ENCODE assay signal across 18 cellular contexts in genomic region chr1:119340861-119341261, GRCh38. TPM values are rescaled to one million over a fixed set of nuclear protein-coding genes. Genes with fewer than 3 reads are reported as not detected.
"Had no signal": no experiment of that assay in that cellular context is flagged by ENCODE, and none has a peak within 500 bp of the region (broad histone marks: within the 10 kb centered on the region; RNA-seq: fewer than 3 reads in every experiment).

No MANE protein-coding gene starts in this region.

- H3K4me1 Mint-ChIP-seq: activated B cell treated with CpG ODN at 0.5 μM for 24 hours; activated CD4-positive, alpha-beta T cell treated with anti-CD3 and anti-CD28 coated beads, Interleukin-2, amount 10 ng/mL, durations not matched to agents 24 days and 14 days; activated T-helper 17 cell treated with anti-CD3 and anti-CD28 coated beads, Interleukin-2, amount 50 U/mL, for 72 hours; immature natural killer cell; natural killer cell had no signal

- H3K4me3 Mint-ChIP-seq: activated B cell treated with CpG ODN at 0.5 μM for 24 hours; activated CD4-positive, alpha-beta T cell treated with anti-CD3 and anti-CD28 coated beads, Interleukin-2, amount 10 ng/mL, durations not matched to agents 24 days and 14 days; activated naive CD4-positive, alpha-beta T cell treated with anti-CD3 and anti-CD28 coated beads for 36 hours; activated T-helper 17 cell treated with anti-CD3 and anti-CD28 coated beads, Interleukin-2, amount 50 U/mL, for 72 hours; immature natural killer cell; natural killer cell had no signal

- DNase-seq: activated B cell treated with CpG ODN at 0.5 μM for 24 hours; activated CD4-positive, alpha-beta T cell treated with anti-CD3 and anti-CD28 coated beads, Interleukin-2, amount 10 ng/mL, durations not matched to agents 24 days and 14 days; activated CD8-positive, alpha-beta memory T cell treated with anti-CD3 and anti-CD28 coated beads for 24 hours; activated naive CD4-positive, alpha-beta T cell treated with anti-CD3 and anti-CD28 coated beads for 36 hours; esophagus squamous epithelium; foreskin fibroblast; immature natural killer cell; left cardiac atrium; natural killer cell; stimulated activated CD4-positive, alpha-beta T cell treated with anti-CD3 and anti-CD28 coated beads, Interleukin-12 subunit alpha, Interleukin-12 subunit beta, amount 100 ng/mL, for 4 hours; stimulated activated naive CD4-positive, alpha-beta T cell treated with Interleukin-2 at 50 U/mL for 16 hours had no signal

- ATAC-seq: activated T-helper 17 cell treated with anti-CD3 and anti-CD28 coated beads, Interleukin-2, amount 50 U/mL, for 72 hours; left cardiac atrium; natural killer cell had no signal

- H3K36me3 ChIP-seq: cardiac muscle cell, esophagus squamous epithelium had no signal

- H3K27ac Mint-ChIP-seq: activated B cell treated with CpG ODN at 0.5 μM for 24 hours; activated CD4-positive, alpha-beta T cell treated with anti-CD3 and anti-CD28 coated beads, Interleukin-2, amount 10 ng/mL, durations not matched to agents 24 days and 14 days; activated naive CD4-positive, alpha-beta T cell treated with anti-CD3 and anti-CD28 coated beads for 36 hours; activated T-helper 17 cell treated with anti-CD3 and anti-CD28 coated beads, Interleukin-2, amount 50 U/mL, for 72 hours; immature natural killer cell; natural killer cell had no signal

- H3K36me3 Mint-ChIP-seq: immature natural killer cell, natural killer cell had no signal

- H3K27me3 ChIP-seq: cardiac muscle cell, esophagus squamous epithelium had no signal

- H3K27me3 Mint-ChIP-seq: activated B cell treated with CpG ODN at 0.5 μM for 24 hours had no signal

- H3K4me3 ChIP-seq: cardiac muscle cell, esophagus squamous epithelium had no signal

- H3K27ac ChIP-seq: cardiac muscle cell, esophagus squamous epithelium had no signal

- H3K9me3 ChIP-seq: esophagus squamous epithelium had no signal

- H3K9me3 Mint-ChIP-seq: activated B cell treated with CpG ODN at 0.5 μM for 24 hours; activated CD4-positive, alpha-beta T cell treated with anti-CD3 and anti-CD28 coated beads, Interleukin-2, amount 10 ng/mL, durations not matched to agents 24 days and 14 days; activated T-helper 17 cell treated with anti-CD3 and anti-CD28 coated beads, Interleukin-2, amount 50 U/mL, for 72 hours; natural killer cell had no signal

RNA-seq across cellular contexts. Expression of gene HAO2, which starts 27.7 kb away (rescaled TPM):
- total RNA-seq: activated B cell treated with CpG ODN at 0.5 μM for 24 hours; activated CD4-positive, alpha-beta T cell treated with anti-CD3 and anti-CD28 coated beads, Interleukin-2, amount 10 ng/mL, durations not matched to agents 24 days and 14 days; activated naive CD4-positive, alpha-beta T cell treated with anti-CD3 and anti-CD28 coated beads for 36 hours; activated T-helper 17 cell treated with anti-CD3 and anti-CD28 coated beads, Interleukin-2, amount 50 U/mL, for 72 hours; astrocyte; cardiac muscle cell; esophagus squamous epithelium; left cardiac atrium; natural killer cell; osteoblast; pulmonary artery endothelial cell; T-helper 1 cell treated with Interleukin-12 subunit alpha and Interleukin-12 subunit beta and Interleukin-4 antibody, amounts not matched to agents 30 ng/mL and 1 ng/mL, for 36 hours; temporal lobe had no signal
- polyA plus RNA-seq: cardiac muscle cell, immature natural killer cell had no signal
